ENCODE assay signal across 2 cellular contexts in genomic region chr6:27840572-27840971, GRCh38.
TF ChIP-seq lines count a peak whose summit lies in the region.

No MANE protein-coding gene starts in this region.

TF ChIP-seq in HCT116, 20 proteins besides CTCF, POLR2A, EP300 and RAD21:
- TF ChIP-seq SP1 (IDR thresholded peaks at IDR 0.05; ENCODE audit: low read depth) (no peak), ZFX (IDR thresholded peaks at IDR 0.05) (no peak), EZH2phosphoT487 (IDR thresholded peaks at IDR 0.05; ENCODE audit: borderline replicate concordance) (no peak), POLR2AphosphoS5 (IDR thresholded peaks at IDR 0.05; ENCODE audit: low read depth, low read length) (no peak), TCF7L2 (IDR thresholded peaks at IDR 0.05; ENCODE audit: borderline replicate concordance, extremely low read depth, insufficient read depth, insufficient read length) (no peak), ZBTB33 (IDR thresholded peaks at IDR 0.05; ENCODE audit: extremely low read depth, insufficient replicate concordance, low read length) (no peak), ELF1 (IDR thresholded peaks at IDR 0.05; ENCODE audit: borderline replicate concordance, low read depth) (no peak), EGR1 (IDR thresholded peaks at IDR 0.05; ENCODE audit: low read depth) (no peak), FOSL1 (IDR thresholded peaks at IDR 0.05; ENCODE audit: low read depth) (no peak), EZH2 (IDR thresholded peaks at IDR 0.05) (no peak)

TF ChIP-seq in H1, 55 proteins besides CTCF, POLR2A, EP300 and RAD21:
- TF ChIP-seq CEBPB (IDR thresholded peaks at IDR 0.05; ENCODE audit: low read depth, low read length) (no peak), POLR2AphosphoS5 (IDR thresholded peaks at IDR 0.05; ENCODE audit: low read depth, low read length) (no peak), GABPA (IDR thresholded peaks at IDR 0.05; ENCODE audit: borderline replicate concordance, insufficient read depth, low read length) (no peak), FOSL1 (IDR thresholded peaks at IDR 0.05; ENCODE audit: insufficient read depth, low read depth, low read length) (no peak), SUZ12 (IDR thresholded peaks at IDR 0.05; ENCODE audit: low read length) (no peak), CHD1 (IDR thresholded peaks at IDR 0.05; ENCODE audit: low read depth, low read length) (no peak), HDAC6 (IDR thresholded peaks at IDR 0.05; ENCODE audit: low read depth, low read length) (no peak), BCL11A (IDR thresholded peaks at IDR 0.05; ENCODE audit: low read depth in 2 of 2, low read length in 2 of 2) (no peak), CHD7 (IDR thresholded peaks at IDR 0.05; ENCODE audit: insufficient replicate concordance, low read length) (no peak), JUN (IDR thresholded peaks at IDR 0.05; ENCODE audit: low read depth, low read length) (no peak), SIX5 (IDR thresholded peaks at IDR 0.05; ENCODE audit: low read depth, low read length) (no peak), HDAC2 (IDR thresholded peaks at IDR 0.05; ENCODE audit: borderline replicate concordance in 1 of 2, low read depth in 2 of 2, low read length in 2 of 2) (no peak), CBX8 (IDR thresholded peaks at IDR 0.05; ENCODE audit: borderline replicate concordance, low read depth, low read length) (no peak), RFX5 (IDR thresholded peaks at IDR 0.05; ENCODE audit: borderline replicate concordance, low read depth, low read length) (no peak), RXRA (IDR thresholded peaks at IDR 0.05; ENCODE audit: insufficient read depth, low read depth, low read length) (no peak), ZNF274 (IDR thresholded peaks at IDR 0.05; ENCODE audit: borderline replicate concordance, extremely low read depth, low read length) (no peak), CTBP2 (IDR thresholded peaks at IDR 0.05; ENCODE audit: borderline replicate concordance, insufficient read depth, insufficient read length, low read length) (no peak), TEAD4 (IDR thresholded peaks at IDR 0.05; ENCODE audit: low read depth, low read length) (no peak), GTF2F1 (IDR thresholded peaks at IDR 0.05; ENCODE audit: borderline replicate concordance, low read depth, low read length) (no peak), KDM1A (IDR thresholded peaks at IDR 0.05; ENCODE audit: borderline replicate concordance, low read length) (no peak)
